In the genomic region with DNA sequence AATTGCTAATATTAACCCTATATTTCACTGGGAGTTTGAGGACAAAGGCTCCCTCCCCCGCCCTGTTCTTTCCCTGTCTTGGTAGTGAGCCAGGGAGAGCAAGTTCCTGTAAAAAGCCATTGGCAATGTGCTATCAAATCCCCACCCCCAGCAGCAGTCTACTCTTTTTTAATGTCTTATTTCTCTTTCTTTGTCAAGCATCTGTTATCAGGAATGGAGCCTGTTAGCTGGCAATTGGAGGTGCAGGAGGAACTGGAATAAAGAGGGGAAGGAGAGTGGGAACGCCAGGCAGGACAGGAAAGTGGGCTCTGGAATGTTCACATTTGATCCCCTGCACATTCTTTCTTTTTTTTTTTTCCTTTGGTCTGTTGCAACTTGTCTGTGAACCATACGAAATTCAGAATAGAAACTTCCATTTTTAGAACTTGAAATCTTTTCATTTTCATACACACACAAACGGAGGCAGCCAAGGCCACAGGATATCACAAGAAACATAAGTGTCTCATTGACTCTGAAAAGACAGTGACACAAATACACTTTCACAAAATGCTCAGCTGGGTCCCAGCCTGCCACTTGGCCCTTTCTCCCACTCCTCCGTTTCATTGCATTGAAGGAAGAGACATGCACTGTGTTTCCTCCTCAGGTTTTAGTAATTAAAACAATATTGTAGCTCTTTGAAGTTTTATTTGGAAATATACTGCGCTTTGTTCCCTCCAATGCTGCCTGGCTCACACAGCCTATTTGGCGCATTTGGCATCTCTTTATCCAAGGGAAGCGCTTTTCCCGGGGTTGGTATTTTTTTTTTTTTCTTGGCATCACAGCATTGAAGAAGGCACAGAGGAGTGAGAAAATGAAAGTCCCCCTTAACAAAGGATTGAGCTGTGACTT, we compare ENCODE assay signal across 8 cellular contexts.
DNase-seq lines count a peak whose midpoint lies in the region; ATAC-seq, FAIRE-seq and TF ChIP-seq lines count a peak whose summit lies in the region.

No MANE protein-coding gene starts in this region.

- H3K4me1 ChIP-seq in adrenal gland (replicated peaks in 1 of 2) (peaks cover 52 to 63% of the 10 kb centered on the region in 2 donors), thyroid gland (peaks cover 31 to 45% of the 10 kb centered on the region in 2 donors)

- no peaks in the 10 kb centered on the region for H3K36me3 ChIP-seq in adrenal gland (replicated peaks in 1 of 2)
- no peaks in the 10 kb centered on the region for H3K36me3 ChIP-seq in thyroid gland

- peak overlapping the region; percentile 44; the same call in 1 of the 2 replicates for H3K27ac ChIP-seq in C4-2B
- H3K27ac ChIP-seq in adrenal gland = peak overlapping the region; percentile 19 to 88 (median 78)
- H3K27ac ChIP-seq in thyroid gland = peak overlapping the region; percentile 38 to 75 (median 66)

- intact Hi-C loops in adrenal gland (cut with DNase I) = no loop called here
- intact Hi-C loops in thyroid gland (cut with DNase I) = no loop called here
- intact Hi-C loops in lower leg skin (cut with DNase I; ENCODE audit: low total_unique reads) = no loop called here

- DNase-seq in adrenal gland = peak in 6 of 7 donors; percentile 33 to 76 (median 53)
- peak; percentile 25 to 39 for DNase-seq in thyroid gland
- DNase-seq in NK-92 (lab: John Stamatoyannopoulos, UW; ENCODE audit: unreplicated experiment) = no peak
- DNase-seq in lower leg skin (ENCODE audit: low spot score in 2 of 2) = no peak

- ATAC-seq in GM21367 (IDR thresholded peaks at IDR 0.05; ENCODE audit: unreplicated experiment) (peak; percentile 53), HG03558 (IDR thresholded peaks at IDR 0.05; ENCODE audit: extremely low read depth, unreplicated experiment) (peak; percentile 41)

- peak overlapping the region in 1 of 4 donors; percentile 36 for H3K4me3 ChIP-seq in adrenal gland
- no peak overlapping the region for H3K4me3 ChIP-seq in thyroid gland (replicated peaks in 1 of 3)
- H3K4me3 ChIP-seq in lower leg skin (ENCODE audit: low read depth, poor library complexity, severe bottlenecking) = no peak overlapping the region

- 23 to 25% (median 24%) methylated on average over 9 of the region's 9 CpGs for WGBS in adrenal gland, 4 donors
- 43 to 49% methylated on average over 9 of the region's 9 CpGs for WGBS in thyroid gland, 2 donors
- WGBS in lower leg skin, 2 donors = 13 to 18% methylated on average over 9 of the region's 9 CpGs

- TF ChIP-seq POLR2A in adrenal gland (IDR thresholded peaks at IDR 0.05) (peak in 1 of 2 donors; percentile 14), thyroid gland (IDR thresholded peaks at IDR 0.05) (no peak), lower leg skin (IDR thresholded peaks at IDR 0.05) (no peak)

- no peaks in the 10 kb centered on the region for H3K9me3 ChIP-seq in adrenal gland (replicated peaks in 1 of 3)
- no peaks in the 10 kb centered on the region for H3K9me3 ChIP-seq in thyroid gland

- FAIRE-seq in islet of Langerhans (lab: Jason Lieb, UNC) = peak; percentile 24

- no peaks in the 10 kb centered on the region for H3K27me3 ChIP-seq in adrenal gland
- no peaks in the 10 kb centered on the region for H3K27me3 ChIP-seq in thyroid gland

- TF ChIP-seq CTCF in C4-2B (conservative IDR thresholded peaks at IDR 0.05) (no peak), adrenal gland (IDR thresholded peaks at IDR 0.05) (no peak), thyroid gland (IDR thresholded peaks at IDR 0.05) (no peak), lower leg skin (IDR thresholded peaks at IDR 0.05) (no peak)

Comparison
In these comparisons a context has a peak if more than half of its experiments do, and no peak if none do; other contexts are left out.
1. DNase-seq: peak in adrenal gland (6 of 7) and thyroid gland (2 of 2); none in NK-92 (single experiment) and lower leg skin (0 of 2).
2. Peak in every context shown above with its lines, with median percentiles within 50 percentile points of each other: H3K27ac ChIP-seq.